2 cellular contexts compared by ENCODE assay signal in genomic region chr15:40357246-40357645, GRCh38.
TF ChIP-seq lines count a peak whose summit lies in the region.

No MANE protein-coding gene starts in this region.

TF ChIP-seq in SK-N-SH, 30 proteins besides CTCF, POLR2A, EP300 and RAD21:
- no peak for TF ChIP-seq RFX5 (IDR thresholded peaks at IDR 0.05; ENCODE audit: low read length)
- no peak for TF ChIP-seq MEF2A (IDR thresholded peaks at IDR 0.05; ENCODE audit: borderline replicate concordance, low read depth)
- TF ChIP-seq USF1 (IDR thresholded peaks at IDR 0.05; ENCODE audit: borderline replicate concordance, low read depth), result no peak
- no peak for TF ChIP-seq TAF1 (IDR thresholded peaks at IDR 0.05; ENCODE audit: borderline replicate concordance, low read depth, low read length)
- TF ChIP-seq TCF12 (IDR thresholded peaks at IDR 0.05), result no peak
- TF ChIP-seq, protein P1, sequence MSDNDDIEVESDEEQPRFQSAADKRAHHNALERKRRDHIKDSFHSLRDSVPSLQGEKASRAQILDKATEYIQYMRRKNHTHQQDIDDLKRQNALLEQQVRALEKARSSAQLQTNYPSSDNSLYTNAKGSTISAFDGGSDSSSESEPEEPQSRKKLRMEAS (IDR thresholded peaks at IDR 0.05; ENCODE audit: low read depth), result no peak
- no peak for TF ChIP-seq JUND (IDR thresholded peaks at IDR 0.05)
- no peak for TF ChIP-seq GATA2 (CRISPR knock-in tag; IDR thresholded peaks at IDR 0.05)
- TF ChIP-seq SMC3 (IDR thresholded peaks at IDR 0.05; ENCODE audit: low read depth, low read length), result no peak
- no peak for TF ChIP-seq ELF1 (IDR thresholded peaks at IDR 0.05)
- TF ChIP-seq EZH2phosphoT487 (IDR thresholded peaks at IDR 0.05; ENCODE audit: borderline replicate concordance, low read depth), result no peak
- no peak for TF ChIP-seq FOSL2 (IDR thresholded peaks at IDR 0.05; ENCODE audit: borderline replicate concordance, low read depth)
- no peak for TF ChIP-seq RCOR1 (IDR thresholded peaks at IDR 0.05; ENCODE audit: low read length)
- no peak for TF ChIP-seq USF2 (IDR thresholded peaks at IDR 0.05; ENCODE audit: borderline replicate concordance, low read depth, low read length)
- TF ChIP-seq, protein P2, sequence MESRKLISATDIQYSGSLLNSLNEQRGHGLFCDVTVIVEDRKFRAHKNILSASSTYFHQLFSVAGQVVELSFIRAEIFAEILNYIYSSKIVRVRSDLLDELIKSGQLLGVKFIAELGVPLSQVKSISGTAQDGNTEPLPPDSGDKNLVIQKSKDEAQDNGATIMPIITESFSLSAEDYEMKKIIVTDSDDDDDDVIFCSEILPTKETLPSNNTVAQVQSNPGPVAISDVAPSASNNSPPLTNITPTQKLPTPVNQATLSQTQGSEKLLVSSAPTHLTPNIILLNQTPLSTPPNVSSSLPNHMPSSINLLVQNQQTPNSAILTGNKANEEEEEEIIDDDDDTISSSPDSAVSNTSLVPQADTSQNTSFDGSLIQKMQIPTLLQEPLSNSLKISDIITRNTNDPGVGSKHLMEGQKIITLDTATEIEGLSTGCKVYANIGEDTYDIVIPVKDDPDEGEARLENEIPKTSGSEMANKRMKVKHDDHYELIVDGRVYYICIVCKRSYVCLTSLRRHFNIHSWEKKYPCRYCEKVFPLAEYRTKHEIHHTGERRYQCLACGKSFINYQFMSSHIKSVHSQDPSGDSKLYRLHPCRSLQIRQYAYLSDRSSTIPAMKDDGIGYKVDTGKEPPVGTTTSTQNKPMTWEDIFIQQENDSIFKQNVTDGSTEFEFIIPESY (IDR thresholded peaks at IDR 0.05; ENCODE audit: borderline replicate concordance, low read depth), result no peak
- no peak for TF ChIP-seq MXI1 (IDR thresholded peaks at IDR 0.05; ENCODE audit: low read depth, low read length)
- no peak for TF ChIP-seq RXRA (IDR thresholded peaks at IDR 0.05; ENCODE audit: borderline replicate concordance, low read depth)
- no peak for TF ChIP-seq SIN3A (IDR thresholded peaks at IDR 0.05; ENCODE audit: borderline replicate concordance, low read depth, low read length)

TF ChIP-seq in SK-N-SH treated with all-trans-retinoic acid at 6 μM for 48 hours, 23 proteins besides CTCF, POLR2A, EP300 and RAD21:
- TF ChIP-seq CSDC2 (CRISPR knock-in tag; IDR thresholded peaks at IDR 0.05), result no peak
- no peak for TF ChIP-seq CREB5 (CRISPR knock-in tag; IDR thresholded peaks at IDR 0.05; ENCODE audit: low read depth)
- no peak for TF ChIP-seq ZNF70 (CRISPR knock-in tag; IDR thresholded peaks at IDR 0.05)
- no peak for TF ChIP-seq ARNTL (CRISPR knock-in tag; IDR thresholded peaks at IDR 0.05; ENCODE audit: borderline replicate concordance, low read depth)
- TF ChIP-seq ZNF8 (CRISPR knock-in tag; IDR thresholded peaks at IDR 0.05), result no peak
- no peak for TF ChIP-seq SNAI2 (CRISPR knock-in tag; IDR thresholded peaks at IDR 0.05)
- no peak for TF ChIP-seq ZC3H10 (CRISPR knock-in tag; IDR thresholded peaks at IDR 0.05)
- no peak for TF ChIP-seq OSR1 (CRISPR knock-in tag; IDR thresholded peaks at IDR 0.05)
- TF ChIP-seq, protein P3, sequence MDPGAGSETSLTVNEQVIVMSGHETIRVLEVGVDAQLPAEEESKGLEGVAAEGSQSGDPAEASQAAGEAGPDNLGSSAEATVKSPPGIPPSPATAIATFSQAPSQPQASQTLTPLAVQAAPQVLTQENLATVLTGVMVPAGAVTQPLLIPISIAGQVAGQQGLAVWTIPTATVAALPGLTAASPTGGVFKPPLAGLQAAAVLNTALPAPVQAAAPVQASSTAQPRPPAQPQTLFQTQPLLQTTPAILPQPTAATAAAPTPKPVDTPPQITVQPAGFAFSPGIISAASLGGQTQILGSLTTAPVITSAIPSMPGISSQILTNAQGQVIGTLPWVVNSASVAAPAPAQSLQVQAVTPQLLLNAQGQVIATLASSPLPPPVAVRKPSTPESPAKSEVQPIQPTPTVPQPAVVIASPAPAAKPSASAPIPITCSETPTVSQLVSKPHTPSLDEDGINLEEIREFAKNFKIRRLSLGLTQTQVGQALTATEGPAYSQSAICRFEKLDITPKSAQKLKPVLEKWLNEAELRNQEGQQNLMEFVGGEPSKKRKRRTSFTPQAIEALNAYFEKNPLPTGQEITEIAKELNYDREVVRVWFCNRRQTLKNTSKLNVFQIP (CRISPR knock-in tag; IDR thresholded peaks at IDR 0.05; ENCODE audit: borderline replicate concordance, low read depth), result no peak
- no peak for TF ChIP-seq TSHZ2 (CRISPR knock-in tag; IDR thresholded peaks at IDR 0.05)
- TF ChIP-seq PATZ1 (CRISPR knock-in tag; IDR thresholded peaks at IDR 0.05; ENCODE audit: borderline replicate concordance), result no peak
- TF ChIP-seq ZNF565 (CRISPR knock-in tag; conservative IDR thresholded peaks at IDR 0.05; ENCODE audit: low read depth), result no peak
- no peak for TF ChIP-seq ISL1 (CRISPR knock-in tag; IDR thresholded peaks at IDR 0.05)
- TF ChIP-seq BACH2 (CRISPR knock-in tag; IDR thresholded peaks at IDR 0.05; ENCODE audit: borderline replicate concordance), result no peak
